10 cellular contexts compared by ENCODE assay signal in genomic region chr17:50289268-50289667, GRCh38. TPM values are rescaled to one million over a fixed set of nuclear protein-coding genes. Genes with fewer than 3 reads are reported as not detected.
A peak's percentile ranks its signal among the peaks of the same experiment; 100 is the strongest.
DNase-seq lines count a peak whose midpoint lies in the region; ATAC-seq and TF ChIP-seq lines count a peak whose summit lies in the region.
"Had no signal": no experiment of that assay in that cellular context is flagged by ENCODE, and none has a peak within 500 bp of the region (broad histone marks: within the 10 kb centered on the region; RNA-seq: fewer than 3 reads in every experiment).

No MANE protein-coding gene starts in this region.

- H3K4me3 ChIP-seq in lower lobe of right lung (peak overlapping the region; percentile 33), upper lobe of right lung (peak overlapping the region; percentile 36)

- ATAC-seq in lower lobe of right lung (no peak), upper lobe of right lung (no peak), HG02884 (IDR thresholded peaks at IDR 0.05; ENCODE audit: unreplicated experiment) (no peak), GM18907 (IDR thresholded peaks at IDR 0.05; ENCODE audit: unreplicated experiment) (no peak)

- TF ChIP-seq CTCF in MCF 10A (IDR thresholded peaks at IDR 0.05; ENCODE audit: unreplicated experiment) (no peak), lower lobe of right lung (IDR thresholded peaks at IDR 0.05) (no peak), upper lobe of right lung (IDR thresholded peaks at IDR 0.05) (no peak)

- H3K4me3 Mint-ChIP-seq in activated CD4-positive, alpha-beta memory T cell treated with anti-CD3 and anti-CD28 coated beads, Interleukin-2, amount 10 ng/mL, durations not matched to agents 7 days and 5 days, result peak overlapping the region; percentile 25
- no peak overlapping the region for H3K4me3 Mint-ChIP-seq in activated CD4-positive, alpha-beta memory T cell treated with anti-CD3 and anti-CD28 coated beads for 36 hours
- peak overlapping the region; percentile 72 for H3K4me3 Mint-ChIP-seq in MCF 10A (ENCODE audit: unreplicated experiment)

- no peaks in the 10 kb centered on the region for H3K27me3 ChIP-seq in lower lobe of right lung (ENCODE audit: low read depth)
- H3K27me3 ChIP-seq in upper lobe of right lung, result no peaks in the 10 kb centered on the region

- CTCF ChIA-PET in activated CD4-positive, alpha-beta memory T cell treated with anti-CD3 and anti-CD28 coated beads, Interleukin-2, amount 10 ng/mL, durations not matched to agents 7 days and 5 days (lab: Charles Lee), result interaction anchor here (0.7 to 1.8 kb wide), 6 partner anchors 8 to 202 kb away, joined by 3 to 6 read pairs (median 4); partner anchors contain the start of gene TMEM92
- CTCF ChIA-PET in activated CD4-positive, alpha-beta memory T cell treated with anti-CD3 and anti-CD28 coated beads for 36 hours (lab: Charles Lee), result interaction anchor here (0.8 to 14.7 kb wide), 5 partner anchors 8 to 120 kb away, joined by 3 to 254 read pairs (median 16); partner anchors contain the start of genes COL1A1, LRRC59 and TMEM92
- CTCF ChIA-PET in MCF 10A (lab: Yijun Ruan, JAX), result interaction anchor here (0.5 to 13.0 kb wide), 14 partner anchors 8 to 232 kb away, joined by 3 to 198 read pairs (median 5); partner anchors contain the start of genes COL1A1 and TMEM92

- intact Hi-C loops in activated CD4-positive, alpha-beta memory T cell treated with anti-CD3 and anti-CD28 coated beads for 36 hours (cut with micrococcal nuclease), result no loop called here
- intact Hi-C loops in MCF 10A (cut with micrococcal nuclease) (no loop called here), lower lobe of right lung (cut with DNase I) (no loop called here), upper lobe of right lung (cut with DNase I) (no loop called here)

- BruUV-seq in MCF 10A (replicated peaks; lab: Mats Ljungman, UMichigan), result no TSS peak

- no peak for DNase-seq in activated CD4-positive, alpha-beta memory T cell treated with anti-CD3 and anti-CD28 coated beads, Interleukin-2, amount 10 ng/mL, durations not matched to agents 7 days and 5 days
- no peak for DNase-seq in activated CD4-positive, alpha-beta memory T cell treated with anti-CD3 and anti-CD28 coated beads for 36 hours
- peak; percentile 57 for DNase-seq in MCF 10A (ENCODE audit: unreplicated experiment)
- DNase-seq in lower lobe of right lung, result peak; percentile 4
- no peak for DNase-seq in upper lobe of right lung
- DNase-seq in cerebellar nuclear complex (lab: John Stamatoyannopoulos, UW), result no peak
- DNase-seq: activated CD8-positive, alpha-beta memory T cell treated with anti-CD3 and anti-CD28 coated beads, Interleukin-2, amount 50 U/mL, for 48 hours had no signal

- H3K27me3 Mint-ChIP-seq in activated CD4-positive, alpha-beta memory T cell treated with anti-CD3 and anti-CD28 coated beads, Interleukin-2, amount 10 ng/mL, durations not matched to agents 7 days and 5 days, result peaks cover 3% of the 10 kb centered on the region
- peaks cover 17% of the 10 kb centered on the region for H3K27me3 Mint-ChIP-seq in activated CD4-positive, alpha-beta memory T cell treated with anti-CD3 and anti-CD28 coated beads for 36 hours
- no peaks in the 10 kb centered on the region for H3K27me3 Mint-ChIP-seq in MCF 10A (ENCODE audit: insufficient read depth, unreplicated experiment)

- peaks cover 24% of the 10 kb centered on the region for H3K4me1 ChIP-seq in lower lobe of right lung
- peaks cover 30% of the 10 kb centered on the region for H3K4me1 ChIP-seq in upper lobe of right lung

- H3K9me3 Mint-ChIP-seq in activated CD4-positive, alpha-beta memory T cell treated with anti-CD3 and anti-CD28 coated beads, Interleukin-2, amount 10 ng/mL, durations not matched to agents 7 days and 5 days, result no peaks in the 10 kb centered on the region
- H3K9me3 Mint-ChIP-seq in activated CD4-positive, alpha-beta memory T cell treated with anti-CD3 and anti-CD28 coated beads for 36 hours, result no peaks in the 10 kb centered on the region
- H3K9me3 Mint-ChIP-seq in MCF 10A (ENCODE audit: unreplicated experiment), result no peaks in the 10 kb centered on the region

- peaks cover 2% of the 10 kb centered on the region for H3K36me3 Mint-ChIP-seq in activated CD4-positive, alpha-beta memory T cell treated with anti-CD3 and anti-CD28 coated beads, Interleukin-2, amount 10 ng/mL, durations not matched to agents 7 days and 5 days (ENCODE audit: low read depth)
- H3K36me3 Mint-ChIP-seq in activated CD4-positive, alpha-beta memory T cell treated with anti-CD3 and anti-CD28 coated beads for 36 hours, result no peaks in the 10 kb centered on the region
- peaks cover 11% of the 10 kb centered on the region for H3K36me3 Mint-ChIP-seq in MCF 10A (ENCODE audit: insufficient read depth, unreplicated experiment)

- H3K36me3 ChIP-seq in lower lobe of right lung, result no peaks in the 10 kb centered on the region
- no peaks in the 10 kb centered on the region for H3K36me3 ChIP-seq in upper lobe of right lung

- POLR2A ChIA-PET in activated CD4-positive, alpha-beta memory T cell treated with anti-CD3 and anti-CD28 coated beads, Interleukin-2, amount 10 ng/mL, durations not matched to agents 7 days and 5 days (lab: Charles Lee), result interaction anchor here (0.9 to 1.6 kb wide), 3 partner anchors 12 to 89 kb away, joined by 3 to 4 read pairs (median 3); no protein-coding TSS in a partner anchor
- POLR2A ChIA-PET in activated CD4-positive, alpha-beta memory T cell treated with anti-CD3 and anti-CD28 coated beads for 36 hours (lab: Charles Lee), result interaction anchor here (1.2 to 1.4 kb wide), 3 partner anchors 7 to 107 kb away, joined by 3 read pairs; no protein-coding TSS in a partner anchor
- POLR2A ChIA-PET in MCF 10A (lab: Yijun Ruan, JAX), result interaction anchor here (0.6 to 2.0 kb wide), 12 partner anchors 10 to 323 kb away, joined by 3 to 11 read pairs (median 4); partner anchors contain the start of genes COL1A1, TMEM92 and XYLT2

- peaks cover 42% of the 10 kb centered on the region for H3K4me1 Mint-ChIP-seq in activated CD4-positive, alpha-beta memory T cell treated with anti-CD3 and anti-CD28 coated beads, Interleukin-2, amount 10 ng/mL, durations not matched to agents 7 days and 5 days
- H3K4me1 Mint-ChIP-seq in activated CD4-positive, alpha-beta memory T cell treated with anti-CD3 and anti-CD28 coated beads for 36 hours (ENCODE audit: low read depth), result peaks cover 21% of the 10 kb centered on the region
- peaks cover 31% of the 10 kb centered on the region for H3K4me1 Mint-ChIP-seq in MCF 10A (ENCODE audit: insufficient read depth, unreplicated experiment)

- H3K27ac Mint-ChIP-seq in activated CD4-positive, alpha-beta memory T cell treated with anti-CD3 and anti-CD28 coated beads, Interleukin-2, amount 10 ng/mL, durations not matched to agents 7 days and 5 days, result no peak overlapping the region
- H3K27ac Mint-ChIP-seq in activated CD4-positive, alpha-beta memory T cell treated with anti-CD3 and anti-CD28 coated beads for 36 hours, result no peak overlapping the region
- H3K27ac Mint-ChIP-seq in MCF 10A (ENCODE audit: low read depth, unreplicated experiment), result peak overlapping the region; percentile 89

- H3K27ac ChIP-seq in lower lobe of right lung (peak overlapping the region; percentile 82), upper lobe of right lung (peak overlapping the region; percentile 83)

- H3K9me3 ChIP-seq in lower lobe of right lung (no peaks in the 10 kb centered on the region), upper lobe of right lung (no peaks in the 10 kb centered on the region)

RNA-seq across cellular contexts. Expression of gene TMEM92, which starts 15.0 kb away (rescaled TPM):
- under 1 TPM in 1 of 2 experiments, not detected in 1; 0.08 TPM for total RNA-seq in activated CD4-positive, alpha-beta memory T cell treated with anti-CD3 and anti-CD28 coated beads, Interleukin-2, amount 10 ng/mL, durations not matched to agents 7 days and 5 days
- total RNA-seq in activated CD4-positive, alpha-beta memory T cell treated with anti-CD3 and anti-CD28 coated beads for 36 hours, result under 1 TPM in 1 of 2 experiments, not detected in 1; 0.07 TPM
- total RNA-seq in MCF 10A (2022) (1.1 and 1.5 TPM in 2 replicates), lower lobe of right lung (9.2 TPM), upper lobe of right lung (11.3 TPM)
- total RNA-seq: temporal lobe had no signal

RNA-seq across cellular contexts. Expression of gene XYLT2, which starts 56.7 kb away (rescaled TPM):
- total RNA-seq in activated CD4-positive, alpha-beta memory T cell treated with anti-CD3 and anti-CD28 coated beads, Interleukin-2, amount 10 ng/mL, durations not matched to agents 7 days and 5 days, result 10 to 100 TPM; 26.7 to 29.7 TPM
- total RNA-seq in activated CD4-positive, alpha-beta memory T cell treated with anti-CD3 and anti-CD28 coated beads for 36 hours, result 10 to 100 TPM; 41.3 to 43.3 TPM
- 9.6 and 14.0 TPM in 2 replicates for total RNA-seq in MCF 10A (2022)
- total RNA-seq in lower lobe of right lung, result 19.3 TPM
- 20.3 TPM for total RNA-seq in upper lobe of right lung

Comparison
In these comparisons a context has a peak if more than half of its experiments do, and no peak if none do; other contexts are left out.
1. DNase-seq: peak in MCF 10A (single experiment) and lower lobe of right lung (single experiment); none in activated CD4-positive, alpha-beta memory T cell treated with anti-CD3 and anti-CD28 coated beads, Interleukin-2, amount 10 ng/mL, durations not matched to agents 7 days and 5 days (single experiment), activated CD4-positive, alpha-beta memory T cell treated with anti-CD3 and anti-CD28 coated beads for 36 hours (single experiment), upper lobe of right lung (single experiment) and cerebellar nuclear complex (0 of 2).